In genomic region chr6:26196846-26197683, GRCh38 we compare ENCODE assay signal across 8 cellular contexts.
DNase-seq lines count a peak whose midpoint lies in the region; ATAC-seq and TF ChIP-seq lines count a peak whose summit lies in the region.

No MANE protein-coding gene starts in this region.

- DNase-seq in GM04504 (ENCODE audit: low read depth): peak; percentile 81
- DNase-seq in HCT116 (ENCODE audit: low read depth, low spot score): peak; percentile 75
- peak; percentile 95 for DNase-seq in MV-4-11 (lab: John Stamatoyannopoulos, UW)
- DNase-seq in SKM-1 treated with dmso at 0.1 percent for 144 hours (lab: John Stamatoyannopoulos, UW; ENCODE audit: unreplicated experiment): peak; percentile 87
- DNase-seq in left ventricle myocardium superior: peak; percentile 63
- peak; percentile 92 for DNase-seq in posterior vena cava (ENCODE audit: low spot score)

- H3K27ac ChIP-seq in HCT116 (ENCODE audit: low read depth, low read length) (peak overlapping the region; percentile 98), angular gyrus (ENCODE audit: low read depth, low read length) (peak overlapping the region; percentile 70)

- no peak for TF ChIP-seq RAD21 in HCT116 (IDR thresholded peaks at IDR 0.05; ENCODE audit: low read depth)

- RAD21 ChIA-PET in HCT116 (lab: Charles Lee; ENCODE audit: low non-redundant PET in 1 of 2, low total read pairs in 2 of 2, uncharacterized antibody in 2 of 2, unreplicated experiment in 2 of 2): no interaction called here

- CTCF ChIA-PET in HCT116 (lab: Charles Lee): interaction anchor here (1.2 kb wide), 1 partner anchor 24 kb away, joined by 3 read pairs; no protein-coding TSS in a partner anchor

- TF ChIP-seq CTCF in HCT116 (IDR thresholded peaks at IDR 0.05 in 2 of 3, conservative IDR thresholded peaks at IDR 0.05 in 1 of 3; ENCODE audit: borderline replicate concordance in 1 of 3, insufficient read depth in 1 of 3, low read depth in 2 of 3, low read length in 2 of 3): no peak

- H3K9me2 ChIP-seq in HCT116 (ENCODE audit: insufficient read depth): no peaks in the 10 kb centered on the region

- peak overlapping the region; percentile 84 for H3K9ac ChIP-seq in HCT116 (ENCODE audit: low read length)

- H2AFZ ChIP-seq in HCT116 (ENCODE audit: low read depth, low read length, poor library complexity, severe bottlenecking): no peak overlapping the region

- peaks cover 13 to 37% of the 10 kb centered on the region in 2 experiments for H3K4me1 ChIP-seq in HCT116 (ENCODE audit: control insufficient read depth in 1 of 2, insufficient read depth in 2 of 2, low read length in 2 of 2)

- intact Hi-C loops in HCT116 (cut with micrococcal nuclease) (loop anchor here (5.0 kb wide), 2 partner anchors 935 to 950 kb away; a partner anchor contains a TSS), left ventricle myocardium superior (cut with micrococcal nuclease) (no loop called here), posterior vena cava (cut with DNase I) (no loop called here)

- peak overlapping the region; percentile 70 to 76 for H3K4me3 ChIP-seq in HCT116 (replicated peaks in 1 of 2; ENCODE audit: low read depth in 1 of 2, low read length in 2 of 2)

- TF ChIP-seq POLR2A in HCT116 (IDR thresholded peaks at IDR 0.05; ENCODE audit: borderline replicate concordance, extremely low read depth, insufficient read depth, insufficient read length): peak; percentile 92

- H3K4me2 ChIP-seq in HCT116 (ENCODE audit: low read length): peak overlapping the region; percentile 78

- H3K36me3 ChIP-seq in HCT116 (ENCODE audit: control insufficient read depth in 1 of 2, insufficient read depth in 2 of 2, low read length in 2 of 2): no peaks in the 10 kb centered on the region

- no peaks in the 10 kb centered on the region for H3K27me3 ChIP-seq in HCT116 (ENCODE audit: insufficient read depth, low read length)

- ATAC-seq in HCT116 (peak; percentile 41), left ventricle myocardium superior (peak; percentile 63), GM19467 (IDR thresholded peaks at IDR 0.05; ENCODE audit: unreplicated experiment) (no peak)

- no peaks in the 10 kb centered on the region for H4K20me1 ChIP-seq in HCT116 (ENCODE audit: insufficient read depth)

- BruUV-seq in HCT116 (replicated peaks; lab: Mats Ljungman, UMichigan): no TSS peak

- no peaks in the 10 kb centered on the region for H3K9me3 ChIP-seq in HCT116 (ENCODE audit: control insufficient read depth in 1 of 2, insufficient read depth in 1 of 2, low read depth in 1 of 2, low read length in 2 of 2)

- POLR2A ChIA-PET in HCT116 (lab: Charles Lee): interaction anchor here (0.9 to 8.5 kb wide), 33 partner anchors 8 to 1696 kb away, joined by 3 to 179 read pairs (median 5); a partner anchor contains a TSS

- H3K79me2 ChIP-seq in HCT116 (ENCODE audit: insufficient read depth, low read length): 0 out of 2 replicates have a peak, but pooled peaks cover 7% of the 10 kb centered on the region

TF ChIP-seq in HCT116, 20 proteins besides CTCF, POLR2A, EP300 and RAD21:
- TF ChIP-seq JUND (IDR thresholded peaks at IDR 0.05) (no peak), ZFX (IDR thresholded peaks at IDR 0.05) (peak; percentile 33; the same call in 1 of the 2 replicates), FOSL1 (IDR thresholded peaks at IDR 0.05; ENCODE audit: low read depth) (0 out of 2 replicates have a peak, but pooled peaks have one; percentile 13), SIN3A (IDR thresholded peaks at IDR 0.05; ENCODE audit: low read depth) (peak; percentile 73), TCF7L2 (IDR thresholded peaks at IDR 0.05; ENCODE audit: borderline replicate concordance, extremely low read depth, insufficient read depth, insufficient read length) (peak; percentile 39), POLR2AphosphoS5 (IDR thresholded peaks at IDR 0.05; ENCODE audit: low read depth, low read length) (peak; percentile 87), SP1 (IDR thresholded peaks at IDR 0.05; ENCODE audit: low read depth) (peak; percentile 64)
- TF ChIP-seq, protein P1, sequence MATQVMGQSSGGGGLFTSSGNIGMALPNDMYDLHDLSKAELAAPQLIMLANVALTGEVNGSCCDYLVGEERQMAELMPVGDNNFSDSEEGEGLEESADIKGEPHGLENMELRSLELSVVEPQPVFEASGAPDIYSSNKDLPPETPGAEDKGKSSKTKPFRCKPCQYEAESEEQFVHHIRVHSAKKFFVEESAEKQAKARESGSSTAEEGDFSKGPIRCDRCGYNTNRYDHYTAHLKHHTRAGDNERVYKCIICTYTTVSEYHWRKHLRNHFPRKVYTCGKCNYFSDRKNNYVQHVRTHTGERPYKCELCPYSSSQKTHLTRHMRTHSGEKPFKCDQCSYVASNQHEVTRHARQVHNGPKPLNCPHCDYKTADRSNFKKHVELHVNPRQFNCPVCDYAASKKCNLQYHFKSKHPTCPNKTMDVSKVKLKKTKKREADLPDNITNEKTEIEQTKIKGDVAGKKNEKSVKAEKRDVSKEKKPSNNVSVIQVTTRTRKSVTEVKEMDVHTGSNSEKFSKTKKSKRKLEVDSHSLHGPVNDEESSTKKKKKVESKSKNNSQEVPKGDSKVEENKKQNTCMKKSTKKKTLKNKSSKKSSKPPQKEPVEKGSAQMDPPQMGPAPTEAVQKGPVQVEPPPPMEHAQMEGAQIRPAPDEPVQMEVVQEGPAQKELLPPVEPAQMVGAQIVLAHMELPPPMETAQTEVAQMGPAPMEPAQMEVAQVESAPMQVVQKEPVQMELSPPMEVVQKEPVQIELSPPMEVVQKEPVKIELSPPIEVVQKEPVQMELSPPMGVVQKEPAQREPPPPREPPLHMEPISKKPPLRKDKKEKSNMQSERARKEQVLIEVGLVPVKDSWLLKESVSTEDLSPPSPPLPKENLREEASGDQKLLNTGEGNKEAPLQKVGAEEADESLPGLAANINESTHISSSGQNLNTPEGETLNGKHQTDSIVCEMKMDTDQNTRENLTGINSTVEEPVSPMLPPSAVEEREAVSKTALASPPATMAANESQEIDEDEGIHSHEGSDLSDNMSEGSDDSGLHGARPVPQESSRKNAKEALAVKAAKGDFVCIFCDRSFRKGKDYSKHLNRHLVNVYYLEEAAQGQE (IDR thresholded peaks at IDR 0.05; ENCODE audit: low read depth): no peak
